1 cellular context compared by ENCODE assay signal in genomic region chr1:210237981-210238380, GRCh38.
TF ChIP-seq lines count a peak whose summit lies in the region.

No MANE protein-coding gene starts in this region.

TF ChIP-seq in HEK293, 187 proteins besides CTCF, POLR2A, EP300 and RAD21 (continued from another document):
- TF ChIP-seq ZBTB11 (tag by site-specific recombination; conservative IDR thresholded peaks at IDR 0.05; ENCODE audit: low read depth): no peak
